22 cellular contexts compared by ENCODE assay signal in the genomic region with DNA sequence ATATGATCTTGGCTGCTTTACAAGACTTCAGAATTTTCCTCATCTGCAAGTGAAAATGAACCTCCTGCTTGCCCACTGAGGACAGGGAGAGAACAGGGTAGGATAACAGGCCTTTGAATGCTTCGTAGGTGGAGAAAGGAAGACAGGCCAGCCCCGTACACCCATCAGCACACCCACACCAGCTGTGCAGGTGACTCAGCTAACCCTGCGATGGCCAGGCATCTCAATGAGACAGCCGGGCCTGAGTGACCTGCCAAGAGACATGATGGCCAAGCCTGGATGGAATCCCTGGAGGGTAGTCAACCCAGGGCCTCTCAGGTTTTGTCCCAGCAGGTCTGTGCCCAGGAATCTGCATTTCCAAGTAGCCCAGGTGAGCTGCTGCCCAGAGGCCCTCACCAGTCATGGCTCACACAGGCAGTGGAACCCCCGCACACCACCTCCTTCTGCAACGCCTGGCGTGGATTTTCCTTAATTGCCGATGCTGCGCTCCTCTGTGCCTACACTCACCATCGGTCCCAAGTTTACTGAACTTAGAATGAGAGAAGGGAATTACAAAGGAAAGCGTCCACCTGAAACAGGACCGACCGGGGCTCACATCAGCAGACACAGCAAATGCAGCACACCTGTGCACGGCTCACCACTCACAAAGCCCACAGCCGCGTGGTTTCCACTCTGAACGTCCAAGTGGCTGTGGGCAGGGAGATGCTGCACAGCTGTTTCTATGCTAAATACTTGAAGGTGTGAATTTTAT.
DNase-seq lines count a peak whose midpoint lies in the region; ATAC-seq and TF ChIP-seq lines count a peak whose summit lies in the region.
"Had no signal": no experiment of that assay in that cellular context is flagged by ENCODE, and none has a peak within 500 bp of the region (broad histone marks: within the 10 kb centered on the region; RNA-seq: fewer than 3 reads in every experiment).

No MANE protein-coding gene starts in this region.

- H3K27me3 ChIP-seq in endodermal cell (ENCODE audit: control insufficient read depth, insufficient read depth, low read length, poor library complexity, severe bottlenecking) = no peaks in the 10 kb centered on the region
- H3K27me3 ChIP-seq: body of pancreas, colonic mucosa, neural progenitor cell had no signal

- H3K4me3 Mint-ChIP-seq in endodermal cell (no peak overlapping the region), progenitor cell of endocrine pancreas (ENCODE audit: low read depth) (no peak overlapping the region)
- H3K4me3 Mint-ChIP-seq: activated naive CD4-positive, alpha-beta T cell treated with anti-CD3 and anti-CD28 coated beads, Interleukin-2, amount 10 ng/mL, durations not matched to agents 7 days and 5 days; neural progenitor cell; stimulated activated effector memory CD8-positive, alpha-beta T cell treated with anti-CD3 and anti-CD28 coated beads, Interleukin-12 subunit alpha, Interleukin-12 subunit beta, amount 100 ng/mL, for 72 hours had no signal

- H3K36me3 Mint-ChIP-seq in endodermal cell (ENCODE audit: low read depth) (no peaks in the 10 kb centered on the region), progenitor cell of endocrine pancreas (ENCODE audit: insufficient read depth) (no peaks in the 10 kb centered on the region)
- H3K36me3 Mint-ChIP-seq: activated naive CD4-positive, alpha-beta T cell treated with anti-CD3 and anti-CD28 coated beads, Interleukin-2, amount 10 ng/mL, durations not matched to agents 7 days and 5 days; stimulated activated effector memory CD8-positive, alpha-beta T cell treated with anti-CD3 and anti-CD28 coated beads, Interleukin-12 subunit alpha, Interleukin-12 subunit beta, amount 100 ng/mL, for 72 hours had no signal

- no peaks in the 10 kb centered on the region for H3K36me3 ChIP-seq in endodermal cell (ENCODE audit: control insufficient read depth, insufficient read depth, low read length)
- H3K36me3 ChIP-seq: colonic mucosa, neural progenitor cell had no signal

- H3K9me3 Mint-ChIP-seq in endodermal cell (no peaks in the 10 kb centered on the region), progenitor cell of endocrine pancreas (ENCODE audit: low read depth) (no peaks in the 10 kb centered on the region)
- H3K9me3 Mint-ChIP-seq: activated naive CD4-positive, alpha-beta T cell treated with anti-CD3 and anti-CD28 coated beads, Interleukin-2, amount 10 ng/mL, durations not matched to agents 7 days and 5 days; stimulated activated effector memory CD8-positive, alpha-beta T cell treated with anti-CD3 and anti-CD28 coated beads, Interleukin-12 subunit alpha, Interleukin-12 subunit beta, amount 100 ng/mL, for 72 hours had no signal

- no peak overlapping the region for H3K9ac ChIP-seq in endodermal cell (ENCODE audit: extremely low read depth, low read length, poor library complexity, severe bottlenecking)
- H3K9ac ChIP-seq: neural progenitor cell, SK-N-SH had no signal

- H3K27ac Mint-ChIP-seq in endodermal cell (peak overlapping the region; percentile 42), progenitor cell of endocrine pancreas (peak overlapping the region; percentile 59)
- H3K27ac Mint-ChIP-seq: activated naive CD4-positive, alpha-beta T cell treated with anti-CD3 and anti-CD28 coated beads, Interleukin-2, amount 10 ng/mL, durations not matched to agents 7 days and 5 days; neural progenitor cell; stimulated activated effector memory CD8-positive, alpha-beta T cell treated with anti-CD3 and anti-CD28 coated beads, Interleukin-12 subunit alpha, Interleukin-12 subunit beta, amount 100 ng/mL, for 72 hours had no signal

- ATAC-seq in GM21528 (IDR thresholded peaks at IDR 0.05; ENCODE audit: low FRiP score, unreplicated experiment) = no peak
- no peak for ATAC-seq in GM18502 (IDR thresholded peaks at IDR 0.05; ENCODE audit: poor library complexity, unreplicated experiment)
- ATAC-seq: body of pancreas; stimulated activated effector memory CD8-positive, alpha-beta T cell treated with anti-CD3 and anti-CD28 coated beads, Interleukin-12 subunit alpha, Interleukin-12 subunit beta, amount 100 ng/mL, for 72 hours had no signal

- H3K9me3 ChIP-seq in endodermal cell (ENCODE audit: control insufficient read depth, low read length) = no peaks in the 10 kb centered on the region
- H3K9me3 ChIP-seq: body of pancreas, colonic mucosa, SK-N-SH had no signal

- 93 to 98% methylated on average over 13 to 17 of the region's 17 CpGs for WGBS in endodermal cell (ENCODE audit: insufficient coverage in 1 of 2, insufficient read length in 1 of 2), 2 experiments

- H3K4me3 ChIP-seq in endodermal cell (ENCODE audit: low read length) = no peak overlapping the region
- H3K4me3 ChIP-seq: body of pancreas, colonic mucosa, neural progenitor cell had no signal

- H3K27me3 Mint-ChIP-seq in endodermal cell (ENCODE audit: insufficient read depth) = no peaks in the 10 kb centered on the region
- H3K27me3 Mint-ChIP-seq in progenitor cell of endocrine pancreas = no peaks in the 10 kb centered on the region

- H3K4me1 Mint-ChIP-seq in endodermal cell (no peaks in the 10 kb centered on the region), progenitor cell of endocrine pancreas (ENCODE audit: low read depth) (peaks cover 7% of the 10 kb centered on the region)
- H3K4me1 Mint-ChIP-seq: activated naive CD4-positive, alpha-beta T cell treated with anti-CD3 and anti-CD28 coated beads, Interleukin-2, amount 10 ng/mL, durations not matched to agents 7 days and 5 days had no signal

- no peak overlapping the region for H3K27ac ChIP-seq in endodermal cell (ENCODE audit: low read depth, low read length)
- H3K27ac ChIP-seq: body of pancreas, colonic mucosa, neural progenitor cell had no signal

- TF ChIP-seq CTCF in endodermal cell (conservative IDR thresholded peaks at IDR 0.05) (no peak), progenitor cell of endocrine pancreas (IDR thresholded peaks at IDR 0.05; ENCODE audit: unreplicated experiment) (no peak)

- DNase-seq in ELR (ENCODE audit: low read depth) = peak; percentile 15
- peak; percentile 5 for DNase-seq in M059J (ENCODE audit: low read depth)
- DNase-seq in endodermal cell = no peak
- DNase-seq in progenitor cell of endocrine pancreas (ENCODE audit: low spot score, unreplicated experiment) = no peak
- no peak for DNase-seq in amygdala (lab: John Stamatoyannopoulos, UW)
- DNase-seq: activated CD4-positive, CD25-positive, alpha-beta regulatory T cell; activated CD8-positive, alpha-beta memory T cell treated with anti-CD3 and anti-CD28 coated beads for 24 hours; activated naive CD4-positive, alpha-beta T cell treated with anti-CD3 and anti-CD28 coated beads, Interleukin-2, amount 10 ng/mL, durations not matched to agents 7 days and 5 days; activated T-cell treated with anti-CD3 and anti-CD28 coated beads, Interleukin-2, amount 50 U/mL, for 48 hours; colonic mucosa; DND-41; Kasumi-1; NCI-H1417; NCI-H82; retina; SK-N-SH; T-helper 9 cell had no signal

- no peaks in the 10 kb centered on the region for H3K4me1 ChIP-seq in endodermal cell (ENCODE audit: control insufficient read depth, insufficient read depth, low read length)
- H3K4me1 ChIP-seq: body of pancreas, colonic mucosa had no signal

Comparison
In these comparisons a context has a peak if more than half of its experiments do, and no peak if none do; other contexts are left out.
1. DNase-seq: peak in ELR (single experiment) and M059J (single experiment); none in endodermal cell (single experiment), progenitor cell of endocrine pancreas (single experiment) and amygdala (0 of 56).